17 cellular contexts compared by ENCODE assay signal in genomic region chr4:168741281-168742173, GRCh38.
DNase-seq lines count a peak whose midpoint lies in the region; ATAC-seq and TF ChIP-seq lines count a peak whose summit lies in the region.
"Had no signal": no experiment of that assay in that cellular context is flagged by ENCODE, and none has a peak within 500 bp of the region (broad histone marks: within the 10 kb centered on the region; RNA-seq: fewer than 3 reads in every experiment).

No MANE protein-coding gene starts in this region.

- peak; percentile 4 for DNase-seq in GM12865 (ENCODE audit: low read depth)
- DNase-seq in NOMO-1 treated with DMSO at 0.1 percent for 48 hours (lab: John Stamatoyannopoulos, UW; ENCODE audit: unreplicated experiment): peak; percentile 59
- DNase-seq in left ventricle myocardium inferior: no peak
- DNase-seq in pons (ENCODE audit: low spot score): peak; percentile 11
- no peak for DNase-seq in cortex of kidney (lab: John Stamatoyannopoulos, UW)
- no peak for DNase-seq in NCI-H2227 (lab: John Stamatoyannopoulos, UW; ENCODE audit: unreplicated experiment)
- DNase-seq in SW 1271 (lab: John Stamatoyannopoulos, UW): no peak
- DNase-seq: activated B cell treated with CpG ODN at 0.5 μM for 24 hours, activated gamma-delta T cell treated with Interleukin-2 at 50 U/mL for 16 hours, colonic mucosa, GF-D8, NCI-H146, NCI-H446, ovary had no signal

- H3K27me3 ChIP-seq in left ventricle myocardium inferior (ENCODE audit: low read depth): no peaks in the 10 kb centered on the region
- H3K27me3 ChIP-seq: colonic mucosa, ovary had no signal

- TF ChIP-seq CTCF in GM12865 (IDR thresholded peaks at IDR 0.05; ENCODE audit: insufficient read depth, low read depth, low read length, missing control alignments) (no peak), left ventricle myocardium inferior (IDR thresholded peaks at IDR 0.05; ENCODE audit: borderline replicate concordance) (no peak)

- H3K27ac ChIP-seq in left ventricle myocardium inferior (replicated peaks): peak overlapping the region; percentile 43
- H3K27ac ChIP-seq: colonic mucosa, epithelial cell of prostate, ovary had no signal

- intact Hi-C loops in left ventricle myocardium inferior (cut with micrococcal nuclease): no loop called here

- no peaks in the 10 kb centered on the region for H3K36me3 ChIP-seq in left ventricle myocardium inferior
- H3K36me3 ChIP-seq: colonic mucosa, ovary had no signal

- no peak overlapping the region for H3K4me3 ChIP-seq in GM12865 (ENCODE audit: low read depth, low read length)
- no peak overlapping the region for H3K4me3 ChIP-seq in left ventricle myocardium inferior
- H3K4me3 ChIP-seq: colonic mucosa, ovary had no signal

- peaks cover 38% of the 10 kb centered on the region for H3K4me1 ChIP-seq in left ventricle myocardium inferior
- H3K4me1 ChIP-seq: colonic mucosa had no signal

- no peak for ATAC-seq in GM21737 (IDR thresholded peaks at IDR 0.05; ENCODE audit: unreplicated experiment)
- ATAC-seq: SK-N-SH treated with all-trans-retinoic acid at 6 μM for 48 hours had no signal

- H3K9me3 ChIP-seq in left ventricle myocardium inferior (replicated peaks): no peaks in the 10 kb centered on the region
- H3K9me3 ChIP-seq: colonic mucosa, ovary had no signal

Comparison
In these comparisons a context has a peak if more than half of its experiments do, and no peak if none do; other contexts are left out.
1. DNase-seq: peak in GM12865 (single experiment), NOMO-1 treated with DMSO at 0.1 percent for 48 hours (single experiment) and pons (single experiment); none in left ventricle myocardium inferior (single experiment), cortex of kidney (single experiment), NCI-H2227 (single experiment) and SW 1271 (0 of 2).